Comparison of ENCODE assay signal across 8 cellular contexts in the genomic region with DNA sequence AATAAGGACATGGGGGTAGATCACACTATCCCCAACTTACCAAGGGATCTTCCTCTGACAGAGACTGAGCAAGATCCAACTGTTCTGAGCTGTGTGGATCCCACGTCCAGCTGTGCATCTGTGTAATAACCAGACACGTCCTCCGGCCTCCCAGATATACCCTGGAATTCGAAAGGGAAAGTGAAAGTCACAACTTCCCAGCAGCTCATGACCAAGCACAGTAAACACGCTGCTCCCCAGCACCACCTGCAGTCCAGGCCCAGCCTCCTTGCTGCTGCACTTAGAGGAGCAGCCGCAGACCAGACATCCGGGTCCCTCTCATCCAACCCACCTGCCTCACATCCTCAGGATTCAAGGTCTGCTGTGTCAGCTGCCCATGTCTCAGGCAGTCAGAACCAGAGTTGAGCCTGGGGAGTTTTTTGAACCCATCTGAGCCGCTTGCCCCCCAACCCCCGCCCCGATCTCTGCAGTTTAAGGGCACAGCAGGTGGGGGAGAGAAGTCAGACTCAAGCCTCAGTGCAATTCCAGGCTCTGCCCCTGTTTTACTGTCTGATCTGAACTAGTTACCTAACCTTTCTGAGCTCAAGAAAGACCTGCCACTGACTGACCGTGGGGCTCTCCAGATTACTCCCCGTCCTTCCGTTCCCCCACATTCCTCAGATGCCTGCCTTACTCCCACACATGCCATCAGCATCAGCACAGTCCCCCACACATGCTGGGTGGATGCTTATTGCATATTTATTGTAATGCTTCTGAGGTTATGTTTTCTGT. TPM values are rescaled to one million over a fixed set of nuclear protein-coding genes. Genes with fewer than 3 reads are reported as not detected.
DNase-seq lines count a peak whose midpoint lies in the region; ATAC-seq, FAIRE-seq and TF ChIP-seq lines count a peak whose summit lies in the region.

APOL2 (minus strand) TSS at position 127 of the 771 bp plus-strand sequence. CDS start 6,365 bp downstream, outside the sequence.

- H3K27ac ChIP-seq in astrocyte (ENCODE audit: low read depth, low read length) (peak within 1 kb of the TSS; percentile 62), rectal smooth muscle tissue (ENCODE audit: low read depth, low read length) (peak within 1 kb of the TSS; percentile 95), aorta (ENCODE audit: low read depth in 1 of 2, low read length in 2 of 2) (peak within 1 kb of the TSS; percentile 20 to 80)

- H3K36me3 Mint-ChIP-seq in T-helper 2 cell treated with Interferon-gamma antibody and Interleukin-4, amounts not matched to agents 5 μg/mL and 100 μg/mL, for 36 hours (ENCODE audit: low read depth) = peaks cover 46% of the 10 kb centered on the region
- peaks cover 18% of the 10 kb centered on the region for H3K36me3 Mint-ChIP-seq in astrocyte (ENCODE audit: low read depth, unreplicated experiment)

- peaks cover 27% of the 10 kb centered on the region for H4K20me1 ChIP-seq in astrocyte (ENCODE audit: insufficient read depth, low read length)

- no peaks in the 10 kb centered on the region for H3K27me3 ChIP-seq in astrocyte (ENCODE audit: insufficient read depth, low read length)
- no peaks in the 10 kb centered on the region for H3K27me3 ChIP-seq in rectal smooth muscle tissue (ENCODE audit: control insufficient read depth, insufficient read depth, low read length)
- H3K27me3 ChIP-seq in aorta (ENCODE audit: control insufficient read depth in 1 of 2, insufficient read depth in 2 of 2, low read length in 1 of 2) = no peaks in the 10 kb centered on the region

- H3K4me1 ChIP-seq in astrocyte (ENCODE audit: insufficient read depth, low read length) = peaks cover 29% of the 10 kb centered on the region
- H3K4me1 ChIP-seq in rectal smooth muscle tissue (ENCODE audit: control insufficient read depth, insufficient read depth, low read length) = peaks cover 39% of the 10 kb centered on the region
- H3K4me1 ChIP-seq in aorta (ENCODE audit: control insufficient read depth in 1 of 2, insufficient read depth in 2 of 2, low read length in 2 of 2) = no peaks in the 10 kb centered on the region

- peak within 1 kb of the TSS; percentile 90 for H3K27ac Mint-ChIP-seq in T-helper 2 cell treated with Interferon-gamma antibody and Interleukin-4, amounts not matched to agents 5 μg/mL and 100 μg/mL, for 36 hours
- H3K27ac Mint-ChIP-seq in astrocyte (ENCODE audit: unreplicated experiment) = peak within 1 kb of the TSS; percentile 99

- H3K4me3 ChIP-seq in astrocyte (ENCODE audit: insufficient read depth, low read depth, low read length) (peak within 1 kb of the TSS; percentile 84), rectal smooth muscle tissue (ENCODE audit: low read length) (peak within 1 kb of the TSS; percentile 80), aorta (ENCODE audit: low read length in 2 of 2) (peak within 1 kb of the TSS; percentile 54 to 75)

- H3K4me3 Mint-ChIP-seq in T-helper 2 cell treated with Interferon-gamma antibody and Interleukin-4, amounts not matched to agents 5 μg/mL and 100 μg/mL, for 36 hours = peak within 1 kb of the TSS; percentile 93
- H3K4me3 Mint-ChIP-seq in astrocyte (ENCODE audit: unreplicated experiment) = peak within 1 kb of the TSS; percentile 93

- intact Hi-C loops in aorta (cut with DNase I) = loop anchor here in 1 of 2 donors (5.0 kb wide), 2 partner anchors 42 to 87 kb away; no protein-coding TSS in a partner anchor

- H3K9me3 Mint-ChIP-seq in T-helper 2 cell treated with Interferon-gamma antibody and Interleukin-4, amounts not matched to agents 5 μg/mL and 100 μg/mL, for 36 hours = peaks cover 20% of the 10 kb centered on the region
- peaks cover 2% of the 10 kb centered on the region for H3K9me3 Mint-ChIP-seq in astrocyte (ENCODE audit: unreplicated experiment)

- WGBS in aorta, 2 donors = 3 to 4% methylated on average over 13 of the region's 13 CpGs

- peak; percentile 87 for DNase-seq in GM13976 (ENCODE audit: low spot score)
- DNase-seq in NCI-H146 (lab: John Stamatoyannopoulos, UW) = peak; percentile 88
- peak; percentile 87 for DNase-seq in T-helper 2 cell treated with Interferon-gamma antibody and Interleukin-4, amounts not matched to agents 5 μg/mL and 100 μg/mL, for 36 hours (ENCODE audit: low spot score)
- peak; percentile 87 for DNase-seq in astrocyte (ENCODE audit: low read depth)
- peak; percentile 89 for DNase-seq in hepatic stellate cell (ENCODE audit: low spot score)
- DNase-seq in aorta = peak; percentile 93 to 95

- H3K4me2 ChIP-seq in astrocyte (ENCODE audit: low read length) = peak within 1 kb of the TSS; percentile 92

- TF ChIP-seq CTCF in GM13976 (IDR thresholded peaks at IDR 0.05; ENCODE audit: borderline replicate concordance, control extremely low read depth, extremely low read depth, insufficient read depth, missing control alignments) = peak; percentile 80
- TF ChIP-seq CTCF in astrocyte (IDR thresholded peaks at IDR 0.05; ENCODE audit: insufficient read depth, low read depth, low read length) = peak; percentile 51

- peaks cover 2% of the 10 kb centered on the region for H3K27me3 Mint-ChIP-seq in T-helper 2 cell treated with Interferon-gamma antibody and Interleukin-4, amounts not matched to agents 5 μg/mL and 100 μg/mL, for 36 hours (ENCODE audit: low read depth)
- no peaks in the 10 kb centered on the region for H3K27me3 Mint-ChIP-seq in astrocyte (ENCODE audit: low read depth, unreplicated experiment)

- ATAC-seq in HG02852 (IDR thresholded peaks at IDR 0.05; ENCODE audit: unreplicated experiment) = peak; percentile 92
- ATAC-seq in aorta (ENCODE audit: low FRiP score) = peak; percentile 97

- H3K36me3 ChIP-seq in astrocyte (ENCODE audit: insufficient read depth, low read length) = no peaks in the 10 kb centered on the region
- H3K36me3 ChIP-seq in rectal smooth muscle tissue (ENCODE audit: control insufficient read depth, insufficient read depth, low read length) = no peaks in the 10 kb centered on the region
- no peaks in the 10 kb centered on the region for H3K36me3 ChIP-seq in aorta (ENCODE audit: control insufficient read depth in 1 of 2, insufficient read depth in 2 of 2, low read length in 1 of 2)

- peak within 1 kb of the TSS; percentile 63 for H2AFZ ChIP-seq in astrocyte (ENCODE audit: low read depth, low read length)

- no peaks in the 10 kb centered on the region for H3K9me3 ChIP-seq in astrocyte (ENCODE audit: insufficient read depth, low read depth, low read length)
- H3K9me3 ChIP-seq in aorta (ENCODE audit: control insufficient read depth, low read length) = no peaks in the 10 kb centered on the region

- H3K4me1 Mint-ChIP-seq in T-helper 2 cell treated with Interferon-gamma antibody and Interleukin-4, amounts not matched to agents 5 μg/mL and 100 μg/mL, for 36 hours (ENCODE audit: low read depth) = peaks cover 38% of the 10 kb centered on the region
- peaks cover 50% of the 10 kb centered on the region for H3K4me1 Mint-ChIP-seq in astrocyte (ENCODE audit: low read depth, unreplicated experiment)

- FAIRE-seq in astrocyte (lab: Jason Lieb, UNC) = peak; percentile 82

- H3K79me2 ChIP-seq in astrocyte (ENCODE audit: insufficient read depth, low read length) = peaks cover 28% of the 10 kb centered on the region

- H3K9ac ChIP-seq in astrocyte (ENCODE audit: low read length) (peak within 1 kb of the TSS; percentile 85), rectal smooth muscle tissue (ENCODE audit: low read length) (peak within 1 kb of the TSS; percentile 80)

- in situ Hi-C loops in GM13976 (cut with MboI; ENCODE audit: low sequenced_read_pairs, unreplicated experiment) = no loop called here

RNA-seq across cellular contexts. Expression of gene APOL2, which starts in this region (rescaled TPM):
- 77.2 and 85.1 TPM in 2 replicates for total RNA-seq in astrocyte
- total RNA-seq in aorta = 10 to 100 TPM; 42.0 to 62.8 TPM
- polyA plus RNA-seq in aorta = 10 to 100 TPM; 26.4 to 30.6 TPM

Comparison
In these comparisons a context has a peak if more than half of its experiments do, and no peak if none do; other contexts are left out.
1. Peak in every context shown above with its lines: DNase-seq, ATAC-seq, H3K4me3 ChIP-seq and H3K27ac ChIP-seq.